In genomic region chr1:232664844-232665777, GRCh38 we compare ENCODE assay signal across 29 cellular contexts. TPM values are rescaled to one million over a fixed set of nuclear protein-coding genes. Genes with fewer than 3 reads are reported as not detected.
DNase-seq lines count a peak whose midpoint lies in the region; ATAC-seq, FAIRE-seq and TF ChIP-seq lines count a peak whose summit lies in the region.
"Had no signal": no experiment of that assay in that cellular context is flagged by ENCODE, and none has a peak within 500 bp of the region (broad histone marks: within the 10 kb centered on the region; RNA-seq: fewer than 3 reads in every experiment).

No MANE protein-coding gene starts in this region.

- TF ChIP-seq EP300 in A549 (IDR thresholded peaks at IDR 0.05): no peak

- peak overlapping the region; percentile 37 for H3K4me2 ChIP-seq in A549
- H3K4me2 ChIP-seq: BLaER1 treated with 17β-estradiol and CSF1 and Interleukin-3, amounts not matched to agents 10 nM and 100 nM; PC-9 had no signal

- peaks cover 10% of the 10 kb centered on the region for H3K4me1 Mint-ChIP-seq in stimulated activated naive CD8-positive, alpha-beta T cell treated with anti-CD3 and anti-CD28 coated beads, Interleukin-15, amount 100 ng/mL, for 72 hours

- ATAC-seq in A549 (peak in 1 of 2 experiments; percentile 45; a peak in 1 of 6 replicates), pancreas (peak in 2 of 4 donors; percentile 36 to 42)
- no peak for ATAC-seq in stimulated activated naive CD8-positive, alpha-beta T cell treated with anti-CD3 and anti-CD28 coated beads, Interleukin-15, amount 100 ng/mL, for 72 hours
- ATAC-seq: K562 had no signal

- no peak overlapping the region for H3K27ac Mint-ChIP-seq in stimulated activated naive CD8-positive, alpha-beta T cell treated with anti-CD3 and anti-CD28 coated beads, Interleukin-15, amount 100 ng/mL, for 72 hours
- H3K27ac Mint-ChIP-seq: CD4-positive, alpha-beta memory T cell had no signal

- no peak for FAIRE-seq in A549 (lab: Jason Lieb, UNC)
- peak; percentile 61 for FAIRE-seq in TTC549 (lab: Jason Lieb, UNC)
- peak; percentile 61 for FAIRE-seq in pancreas (lab: Jason Lieb, UNC)
- FAIRE-seq: A204.1, GM18507, H54, K562 had no signal

- H3K4me3 ChIP-seq in A549: no peak overlapping the region
- no peak overlapping the region for H3K4me3 ChIP-seq in pancreas
- H3K4me3 ChIP-seq: BLaER1 treated with 17β-estradiol and CSF1 and Interleukin-3, amounts not matched to agents 10 nM and 100 nM; K562; MG63; PC-9; SJSA1 had no signal

- TF ChIP-seq CTCF in A549 (IDR thresholded peaks at IDR 0.05) (no peak), pancreas (IDR thresholded peaks at IDR 0.05) (no peak)

- 40% methylated on average over 3 of the region's 3 CpGs for WGBS in A549 (ENCODE audit: missing lambda C conversion rate)
- WGBS in pancreas, 2 donors: 70 to 77% methylated on average over 3 of the region's 3 CpGs

- intact Hi-C loops in pancreas (cut with DNase I): no loop called here

- POLR2A ChIA-PET in A549 (lab: Yijun Ruan, JAX): no interaction called here

- H3K27me3 Mint-ChIP-seq in stimulated activated naive CD8-positive, alpha-beta T cell treated with anti-CD3 and anti-CD28 coated beads, Interleukin-15, amount 100 ng/mL, for 72 hours: peaks cover 5% of the 10 kb centered on the region

- TF ChIP-seq POLR2A in A549 (IDR thresholded peaks at IDR 0.05; ENCODE audit: low read length): no peak

- no peaks in the 10 kb centered on the region for H3K9me3 Mint-ChIP-seq in stimulated activated naive CD8-positive, alpha-beta T cell treated with anti-CD3 and anti-CD28 coated beads, Interleukin-15, amount 100 ng/mL, for 72 hours
- H3K9me3 Mint-ChIP-seq: CD4-positive, alpha-beta memory T cell had no signal

- TF ChIP-seq RAD21 in A549 (conservative IDR thresholded peaks at IDR 0.05 in 1 of 2, IDR thresholded peaks at IDR 0.05 in 1 of 2): no peak

- H3K27me3 ChIP-seq in pancreas: no peaks in the 10 kb centered on the region
- H3K27me3 ChIP-seq: BLaER1 treated with 17β-estradiol and CSF1 and Interleukin-3, amounts not matched to agents 10 nM and 100 nM; MG63; SJSA1 had no signal

- no peak overlapping the region for H3K4me3 Mint-ChIP-seq in stimulated activated naive CD8-positive, alpha-beta T cell treated with anti-CD3 and anti-CD28 coated beads, Interleukin-15, amount 100 ng/mL, for 72 hours
- H3K4me3 Mint-ChIP-seq: CD4-positive, alpha-beta memory T cell had no signal

- no peaks in the 10 kb centered on the region for H3K36me3 ChIP-seq in pancreas
- H3K36me3 ChIP-seq: BLaER1 treated with 17β-estradiol and CSF1 and Interleukin-3, amounts not matched to agents 10 nM and 100 nM; MG63; SJSA1 had no signal

- H3K4me1 ChIP-seq in A549 (peaks cover 15% of the 10 kb centered on the region; the same call in 2 of the 3 replicates), pancreas (no peaks in the 10 kb centered on the region)
- H3K4me1 ChIP-seq: SJSA1 had no signal

- CTCF ChIA-PET in A549 (lab: Yijun Ruan, JAX): interaction anchor here (0.9 to 1.2 kb wide), 2 partner anchors 17 to 191 kb away, joined by 3 read pairs; no protein-coding TSS in a partner anchor

- DNase-seq in A549 (ENCODE audit: low read depth in 1 of 2, low spot score in 1 of 2): peak in 1 of 2 experiments; percentile 18
- DNase-seq in DMS53 treated with DMSO at 0.1 percent for 48 hours (lab: John Stamatoyannopoulos, UW; ENCODE audit: unreplicated experiment): peak; percentile 35
- no peak for DNase-seq in pancreas
- no peak for DNase-seq in stimulated activated naive CD8-positive, alpha-beta T cell treated with anti-CD3 and anti-CD28 coated beads, Interleukin-15, amount 100 ng/mL, for 72 hours
- DNase-seq in iPS-NIHi7 (ENCODE audit: extremely low spot score): no peak
- DNase-seq in NCI-H1436 (lab: John Stamatoyannopoulos, UW): no peak
- DNase-seq: AML-193; CD4-positive, alpha-beta memory T cell; COR-L47; Kasumi-1; MG63; NCI-H1105 treated with DMSO at 0.1 percent for 48 hours; NCI-H2029; NCI-H446 treated with DMSO at 0.1 percent for 48 hours; NCI-H526; NCI-H82; NK-92 treated with Interleukin-12 subunit alpha and Interleukin-12 subunit beta, amount 100 ng/mL, for 24 hours; PC-9; Right ventricle myocardium superior; RPMI8226 had no signal

- no peaks in the 10 kb centered on the region for H3K9me3 ChIP-seq in A549
- no peaks in the 10 kb centered on the region for H3K9me3 ChIP-seq in pancreas
- H3K9me3 ChIP-seq: BLaER1 treated with 17β-estradiol and CSF1 and Interleukin-3, amounts not matched to agents 10 nM and 100 nM; MG63; SJSA1 had no signal

- H3K27ac ChIP-seq in A549 (peak overlapping the region in 1 of 2 experiments; percentile 29; a peak in 1 of 6 replicates), pancreas (no peak overlapping the region)
- H3K27ac ChIP-seq: BLaER1 treated with 17β-estradiol and CSF1 and Interleukin-3, amounts not matched to agents 10 nM and 100 nM; HL-60; PC-9; SJSA1 had no signal

TF ChIP-seq in A549, 52 proteins besides CTCF, POLR2A, EP300 and RAD21:
- TF ChIP-seq ESRRA (IDR thresholded peaks at IDR 0.05; ENCODE audit: borderline replicate concordance, low read length): no peak
- no peak for TF ChIP-seq HEYL (CRISPR knock-in tag; IDR thresholded peaks at IDR 0.05)
- TF ChIP-seq GATA3 (IDR thresholded peaks at IDR 0.05; ENCODE audit: borderline replicate concordance): peak; percentile 71
- no peak for TF ChIP-seq RFX5 (IDR thresholded peaks at IDR 0.05)
- TF ChIP-seq PBX3 (IDR thresholded peaks at IDR 0.05): no peak
- TF ChIP-seq ZC3H11A (IDR thresholded peaks at IDR 0.05): no peak
- no peak for TF ChIP-seq ZNF302 (CRISPR knock-in tag; IDR thresholded peaks at IDR 0.05)

RNA-seq across cellular contexts. Expression of gene SIPA1L2, which starts 35.2 kb away (rescaled TPM):
- polyA plus RNA-seq in A549 (2011; rRNA removed) (16.4 and 16.9 TPM in 2 replicates), A549 (2017; fragmentation: RNase III; extraction: RNeasy Plus Mini Kit Qiagen cat#74134 plus additional on column Dnase treatment) (6.0 to 6.7 TPM (median 6.6 TPM) in 3 replicates), pancreas (1 to 10 TPM; 2.1 to 4.4 TPM)
- polyA plus RNA-seq in A549 (2012; cell fraction: cytosol; rRNA removed): 8.3 and 10.2 TPM in 2 replicates
- polyA plus RNA-seq in A549 (2012; cell fraction: nucleus; rRNA removed): 13.5 and 15.6 TPM in 2 replicates
- 31.1 and 34.0 TPM in 2 replicates for polyA minus RNA-seq in A549 (2011; rRNA and poly(A)+ RNA removed)
- total RNA-seq in pancreas: 10 to 100 TPM in 1 of 6 donors, 1 to 10 TPM in 5; 2.6 to 10.9 (median 5.1) TPM
- total RNA-seq: G401, PC-9 had no signal
- polyA plus RNA-seq: K562 had no signal
